Comparison of ENCODE assay signal across 8 cellular contexts in the genomic region with DNA sequence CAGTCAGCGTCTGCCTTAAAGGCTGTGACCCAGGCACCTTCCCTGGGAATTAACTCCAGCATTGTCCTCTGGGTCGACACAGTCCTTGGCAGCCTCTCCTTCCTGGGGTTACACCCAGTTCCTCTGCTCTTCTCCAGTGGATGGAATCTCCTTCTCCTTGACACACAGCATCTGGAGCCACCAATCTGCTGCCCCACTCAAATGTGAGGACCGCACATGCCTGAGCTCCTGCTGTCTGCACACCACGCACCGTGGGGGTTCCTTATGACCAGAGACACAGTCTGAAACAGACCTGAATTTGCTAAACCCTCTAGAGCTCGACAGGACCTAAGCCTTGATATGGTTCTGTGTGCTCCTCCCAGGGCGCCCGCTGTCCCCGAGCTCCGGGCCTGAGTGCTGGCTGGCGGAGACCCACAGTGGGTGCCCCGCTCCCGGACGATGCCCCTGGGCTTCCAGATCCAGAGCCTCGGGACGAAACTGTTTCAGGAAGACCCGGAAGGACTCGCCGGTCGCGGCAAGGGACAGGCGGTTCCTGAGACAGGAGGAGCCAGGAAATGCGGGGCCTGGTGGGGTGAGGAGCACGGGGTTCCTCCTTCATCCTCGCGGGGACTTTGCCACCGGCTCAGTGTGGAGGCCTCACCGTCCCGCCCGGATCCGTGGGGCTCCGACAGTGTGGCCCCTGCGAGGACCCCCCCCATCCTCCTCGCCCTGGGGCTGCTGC. TPM values are rescaled to one million over a fixed set of nuclear protein-coding genes. Genes with fewer than 3 reads are reported as not detected.
DNase-seq lines count a peak whose midpoint lies in the region; ATAC-seq and TF ChIP-seq lines count a peak whose summit lies in the region.

No MANE protein-coding gene starts in this region.

- H3K4me3 ChIP-seq in AG04450 (ENCODE audit: low read depth, low read length) (peak overlapping the region; percentile 53), HUES6 (ENCODE audit: low read depth, low read length) (peak overlapping the region; percentile 68), ectodermal cell (ENCODE audit: insufficient read depth, low read depth, low read length) (peak overlapping the region; percentile 43), mucosa of rectum (ENCODE audit: low read length in 2 of 2) (peak overlapping the region; percentile 63 to 73)

- H3K27ac ChIP-seq in AG04450 (ENCODE audit: low read depth, low read length): no peak overlapping the region
- H3K27ac ChIP-seq in HUES6 (ENCODE audit: low read depth, low read length): no peak overlapping the region
- no peak overlapping the region for H3K27ac ChIP-seq in ectodermal cell (ENCODE audit: insufficient read depth, low read depth, low read length, poor library complexity, severe bottlenecking)
- H3K27ac ChIP-seq in mucosa of rectum (ENCODE audit: low read depth in 2 of 2, low read length in 2 of 2): no peak overlapping the region

- POLR2A ChIA-PET in AG04450 (lab: Yijun Ruan, JAX): no interaction called here

- H3K4me1 ChIP-seq in HUES6 (ENCODE audit: control insufficient read depth, insufficient read depth, low read length): peaks cover 4% of the 10 kb centered on the region; the same call in 1 of the 2 replicates
- peaks cover 9% of the 10 kb centered on the region for H3K4me1 ChIP-seq in ectodermal cell (ENCODE audit: control insufficient read depth, insufficient read depth, low read length)
- H3K4me1 ChIP-seq in mucosa of rectum (ENCODE audit: control insufficient read depth in 2 of 2, insufficient read depth in 2 of 2, low read length in 2 of 2): peaks cover 15 to 21% of the 10 kb centered on the region in 2 donors

- H3K9me3 ChIP-seq in AG04450 (ENCODE audit: control insufficient read depth, insufficient read depth, low read length): no peaks in the 10 kb centered on the region; the same call in 1 of the 2 replicates
- no peaks in the 10 kb centered on the region for H3K9me3 ChIP-seq in HUES6 (ENCODE audit: control insufficient read depth, insufficient read depth, low read depth, low read length)
- H3K9me3 ChIP-seq in ectodermal cell (ENCODE audit: control insufficient read depth, low read length): no peaks in the 10 kb centered on the region
- H3K9me3 ChIP-seq in mucosa of rectum (ENCODE audit: control insufficient read depth in 2 of 2, low read length in 2 of 2): no peaks in the 10 kb centered on the region

- DNase-seq in AG04450 (ENCODE audit: low read depth, low spot score): no peak
- DNase-seq in DMS153 (lab: John Stamatoyannopoulos, UW): no peak
- DNase-seq in D341Med (ENCODE audit: low spot score): no peak

- H3K9ac ChIP-seq in HUES6 (ENCODE audit: low read length) (no peak overlapping the region), mucosa of rectum (ENCODE audit: low read depth in 1 of 2, low read length in 2 of 2) (peak overlapping the region in 1 of 2 donors; percentile 72)

- no peaks in the 10 kb centered on the region for H3K36me3 ChIP-seq in HUES6 (ENCODE audit: control insufficient read depth, insufficient read depth, low read length)
- no peaks in the 10 kb centered on the region for H3K36me3 ChIP-seq in ectodermal cell (ENCODE audit: control insufficient read depth, insufficient read depth, low read length)
- H3K36me3 ChIP-seq in mucosa of rectum (ENCODE audit: control insufficient read depth in 2 of 2, insufficient read depth in 2 of 2, low read length in 2 of 2): no peaks in the 10 kb centered on the region

- WGBS in ectodermal cell, 2 experiments: 11 to 13% methylated on average over 34 of the region's 34 CpGs

- no peak for TF ChIP-seq CTCF in AG04450 (IDR thresholded peaks at IDR 0.05; ENCODE audit: low read depth, low read length)

- ATAC-seq in HG02852 (IDR thresholded peaks at IDR 0.05; ENCODE audit: unreplicated experiment) (no peak), GM21390 (IDR thresholded peaks at IDR 0.05; ENCODE audit: unreplicated experiment) (no peak)

- CTCF ChIA-PET in AG04450 (lab: Charles Lee): interaction anchor here (0.5 to 2.2 kb wide), 3 partner anchors 60 to 131 kb away, joined by 3 to 18 read pairs (median 6); no protein-coding TSS in a partner anchor

- H3K27me3 ChIP-seq in AG04450 (ENCODE audit: control insufficient read depth, insufficient read depth, low read length) (peaks cover 16% of the 10 kb centered on the region), HUES6 (ENCODE audit: control insufficient read depth, insufficient read depth, low read length) (peaks cover 81% of the 10 kb centered on the region), ectodermal cell (ENCODE audit: control insufficient read depth, insufficient read depth, low read length, poor library complexity, severe bottlenecking) (peaks cover 81% of the 10 kb centered on the region), mucosa of rectum (ENCODE audit: control insufficient read depth in 2 of 2, insufficient read depth in 2 of 2, low read length in 2 of 2) (peaks cover 11 to 29% of the 10 kb centered on the region in 2 donors)

RNA-seq across cellular contexts. Expression of a gene that starts 2.5 kb away (rescaled TPM):
- polyA plus RNA-seq in AG04450 (2011; rRNA removed): 3.0 TPM in 2 replicates
- 1.0 and 1.8 TPM in 2 replicates for polyA minus RNA-seq in AG04450 (2011; rRNA and poly(A)+ RNA removed)
- polyA plus RNA-seq in ectodermal cell (2013, experiment 1 of 4): not detected
- polyA plus RNA-seq in ectodermal cell (2013, experiment 2 of 4): not detected
- polyA plus RNA-seq in ectodermal cell (2013, experiment 3 of 4): 0.27 TPM
- not detected for polyA plus RNA-seq in ectodermal cell (2013, experiment 4 of 4)

RNA-seq across cellular contexts. Expression of a gene that starts 16.4 kb away (rescaled TPM):
- 6.3 and 7.9 TPM in 2 replicates for polyA plus RNA-seq in AG04450 (2011; rRNA removed)
- polyA minus RNA-seq in AG04450 (2011; rRNA and poly(A)+ RNA removed): 3.9 and 5.1 TPM in 2 replicates
- not detected for polyA plus RNA-seq in ectodermal cell (2013, experiment 1 of 4)
- not detected for polyA plus RNA-seq in ectodermal cell (2013, experiment 2 of 4)
- not detected for polyA plus RNA-seq in ectodermal cell (2013, experiment 3 of 4)
- not detected for polyA plus RNA-seq in ectodermal cell (2013, experiment 4 of 4)

RNA-seq across cellular contexts. Expression of a gene that starts 27.5 kb away (rescaled TPM):
- not detected in 2 replicates for polyA plus RNA-seq in AG04450 (2011; rRNA removed)
- polyA minus RNA-seq in AG04450 (2011; rRNA and poly(A)+ RNA removed): 0.23 TPM in 1 of 2 replicates, not detected in the other
- polyA plus RNA-seq in ectodermal cell (2013, experiment 1 of 4): not detected
- not detected for polyA plus RNA-seq in ectodermal cell (2013, experiment 2 of 4)
- not detected for polyA plus RNA-seq in ectodermal cell (2013, experiment 3 of 4)
- not detected for polyA plus RNA-seq in ectodermal cell (2013, experiment 4 of 4)

RNA-seq across cellular contexts. Expression of a gene that starts 38.3 kb away (rescaled TPM):
- polyA plus RNA-seq in AG04450 (2011; rRNA removed): 2.6 and 2.8 TPM in 2 replicates
- 0.60 and 1.0 TPM in 2 replicates for polyA minus RNA-seq in AG04450 (2011; rRNA and poly(A)+ RNA removed)
- polyA plus RNA-seq in ectodermal cell (2013, experiment 1 of 4): 2.1 TPM
- 1.4 TPM for polyA plus RNA-seq in ectodermal cell (2013, experiment 2 of 4)
- polyA plus RNA-seq in ectodermal cell (2013, experiment 3 of 4): 2.0 TPM
- 2.1 TPM for polyA plus RNA-seq in ectodermal cell (2013, experiment 4 of 4)
